34 cellular contexts compared by ENCODE assay signal in genomic region chr5:64796301-64796700, GRCh38.
"Had no signal": no experiment of that assay in that cellular context is flagged by ENCODE, and none has a peak within 500 bp of the region (broad histone marks: within the 10 kb centered on the region; RNA-seq: fewer than 3 reads in every experiment).

No MANE protein-coding gene starts in this region.

- H3K36me3 ChIP-seq: MG63 had no signal

- H3K27me3 ChIP-seq: MG63 had no signal

- DNase-seq: Karpas-422, Kasumi-1, MG63, MM.1S, MV-4-11, NCI-H1048, NCI-H1092, NCI-H1092 treated with DMSO at 0.1 percent for 48 hours, NCI-H1105, NCI-H1105 treated with DMSO at 0.1 percent for 48 hours, NCI-H1417, NCI-H1417 treated with DMSO at 0.1 percent for 48 hours, NCI-H1436, NCI-H1436 treated with DMSO at 0.1 percent for 48 hours, NCI-H146, NCI-H1694, NCI-H1694 treated with DMSO at 0.1 percent for 48 hours, NCI-H187, NCI-H187 treated with DMSO at 0.1 percent for 48 hours, NCI-H1930, NCI-H2029, NCI-H2029 treated with DMSO at 0.1 percent for 48 hours, NCI-H2081, NCI-H2081 treated with DMSO at 0.1 percent for 48 hours, NCI-H2107, NCI-H2171, NCI-H2171 treated with DMSO at 0.1 percent for 48 hours, NCI-H2227 treated with DMSO at 0.1 percent for 48 hours, NCI-H226, NCI-H345, NCI-H446, NCI-H446 treated with DMSO at 0.1 percent for 48 hours, NCI-H510A, NCI-H510A treated with DMSO at 0.1 percent for 48 hours had no signal

- H3K9me3 ChIP-seq: MG63 had no signal

- H3K4me3 ChIP-seq: MG63 had no signal
